Comparison of ENCODE assay signal across 8 cellular contexts in genomic region chr3:113441051-113441770, GRCh38. TPM values are rescaled to one million over a fixed set of nuclear protein-coding genes. Genes with fewer than 3 reads are reported as not detected.
DNase-seq lines count a peak whose midpoint lies in the region; FAIRE-seq and TF ChIP-seq lines count a peak whose summit lies in the region.

CFAP44 (minus strand) TSS chr3:113441493; CDS start chr3:113433664, 7,829 bp downstream.

- no peak for FAIRE-seq in keratinocyte (lab: Jason Lieb, UNC)

- no peaks in the 10 kb centered on the region for H4K20me1 ChIP-seq in keratinocyte (ENCODE audit: control insufficient read depth, extremely low read depth, insufficient read depth, low read length)

- peak; percentile 61 for DNase-seq in ELR (ENCODE audit: low read depth)
- peak; percentile 30 to 46 for DNase-seq in activated CD4-positive, alpha-beta T cell treated with anti-CD3 and anti-CD28 coated beads for 4 hours
- peak; percentile 85 for DNase-seq in colonic mucosa
- DNase-seq in keratinocyte (ENCODE audit: low read depth, low spot score) = no peak
- peak; percentile 8 to 31 for DNase-seq in stimulated activated CD4-positive, alpha-beta T cell treated with anti-CD3 and anti-CD28 coated beads, Interleukin-12 subunit alpha, Interleukin-12 subunit beta, amount 100 ng/mL, for 24 hours (ENCODE audit: low read depth in 2 of 2)
- DNase-seq in SK-N-DZ (ENCODE audit: low spot score) = no peak
- DNase-seq in HuH-7 (ENCODE audit: low spot score) = no peak
- no peak for DNase-seq in GF-D8 (lab: John Stamatoyannopoulos, UW)

- H3K9me1 ChIP-seq in keratinocyte (ENCODE audit: control insufficient read depth, extremely low read depth, insufficient read depth, low read length) = no peaks in the 10 kb centered on the region

- no peaks in the 10 kb centered on the region for H3K27me3 ChIP-seq in colonic mucosa
- no peaks in the 10 kb centered on the region for H3K27me3 ChIP-seq in keratinocyte (ENCODE audit: control insufficient read depth, extremely low read depth, insufficient read depth, low read length)

- peak within 1 kb of the TSS; percentile 85 for H2AFZ ChIP-seq in keratinocyte (ENCODE audit: control insufficient read depth, low read length)

- H3K4me3 ChIP-seq in colonic mucosa (peak within 1 kb of the TSS; percentile 4), keratinocyte (ENCODE audit: control insufficient read depth in 2 of 3, extremely low read depth in 1 of 3, insufficient read depth in 2 of 3, low read depth in 1 of 3, low read length in 3 of 3) (peak within 1 kb of the TSS; percentile 16 to 61 (median 34))

- H3K4me2 ChIP-seq in keratinocyte (ENCODE audit: control insufficient read depth, extremely low read depth, insufficient read depth, low read depth, low read length) = peak within 1 kb of the TSS; percentile 85

- H3K36me3 ChIP-seq in colonic mucosa (no peaks in the 10 kb centered on the region), keratinocyte (ENCODE audit: control insufficient read depth in 2 of 2, extremely low read depth in 1 of 2, insufficient read depth in 2 of 2, low read length in 2 of 2) (no peaks in the 10 kb centered on the region)

- H3K79me2 ChIP-seq in keratinocyte (ENCODE audit: control insufficient read depth, insufficient read depth, low read length) = no peaks in the 10 kb centered on the region

- H3K9me3 ChIP-seq in colonic mucosa (no peaks in the 10 kb centered on the region), keratinocyte (ENCODE audit: control insufficient read depth, low read depth, low read length) (no peaks in the 10 kb centered on the region)

- TF ChIP-seq CTCF in colonic mucosa (IDR thresholded peaks at IDR 0.05) (no peak), keratinocyte (optimal IDR thresholded peaks at IDR 0.05 in 1 of 3, IDR thresholded peaks at IDR 0.05 in 1 of 3, conservative IDR thresholded peaks at IDR 0.05 in 1 of 3; ENCODE audit: extremely low read depth in 1 of 3, insufficient read depth in 2 of 3, low read length in 3 of 3) (no peak)

- intact Hi-C loops in colonic mucosa (cut with DNase I) = no loop called here

- H3K4me1 ChIP-seq in colonic mucosa (no peaks in the 10 kb centered on the region), keratinocyte (ENCODE audit: control insufficient read depth, extremely low read depth, insufficient read depth, low read length) (peaks cover 3% of the 10 kb centered on the region)

- H3K27ac ChIP-seq in colonic mucosa (no peak within 1 kb of the TSS), keratinocyte (ENCODE audit: control insufficient read depth, insufficient read depth, low read length) (peak within 1 kb of the TSS; percentile 18)

- H3K9ac ChIP-seq in colonic mucosa (ENCODE audit: low read depth in 2 of 2, low read length in 2 of 2) (no peak within 1 kb of the TSS), keratinocyte (ENCODE audit: control insufficient read depth, extremely low read depth, insufficient read depth, low read length) (peak within 1 kb of the TSS; percentile 49)

- dilution Hi-C loops in keratinocyte (cut with MboI; ENCODE audit: extremely low pct_ligation_motif_present, low sequenced_read_pairs) = no loop called here

RNA-seq across cellular contexts. Expression of gene CFAP44, which starts in this region (rescaled TPM):
- 1 to 10 TPM; 5.4 to 8.5 TPM for total RNA-seq in colonic mucosa
- polyA plus RNA-seq in keratinocyte = 0.63 to 1.8 TPM (median 1.6 TPM) in 3 replicates
- polyA plus RNA-seq in keratinocyte (2011; ENCODE audit: low read depth) = 2.6 TPM
- 0.31 and 0.41 TPM in 2 replicates for polyA plus RNA-seq in keratinocyte (2011; cell fraction: cytosol; rRNA removed)
- polyA plus RNA-seq in keratinocyte (2011; cell fraction: nucleus; rRNA removed) = 5.5 and 6.9 TPM in 2 replicates
- 0.71 and 1.6 TPM in 2 replicates for polyA plus RNA-seq in keratinocyte (2012; ENCODE audit: low replicate concordance)
- 3.6 to 4.9 TPM in 2 of 3 replicates, not detected in the other for polyA minus RNA-seq in keratinocyte
- not detected for polyA minus RNA-seq in keratinocyte (2011; cell fraction: cytosol; rRNA and poly(A)+ RNA removed)
- 6.3 and 29.5 TPM in 2 replicates for polyA minus RNA-seq in keratinocyte (2011; cell fraction: nucleus; rRNA and poly(A)+ RNA removed)
- 3.0 and 6.8 TPM in 2 replicates for polyA plus RNA-seq in SK-N-DZ (2014; cell fraction: cytosol; rRNA removed)
- 16.1 and 18.7 TPM in 2 replicates for polyA plus RNA-seq in SK-N-DZ (2014; cell fraction: nucleus; rRNA removed)

Comparison
In these comparisons a context has a peak if more than half of its experiments do, and no peak if none do; other contexts are left out.
1. DNase-seq: peak in ELR (single experiment), activated CD4-positive, alpha-beta T cell treated with anti-CD3 and anti-CD28 coated beads for 4 hours (2 of 2), colonic mucosa (single experiment) and stimulated activated CD4-positive, alpha-beta T cell treated with anti-CD3 and anti-CD28 coated beads, Interleukin-12 subunit alpha, Interleukin-12 subunit beta, amount 100 ng/mL, for 24 hours (2 of 2); none in keratinocyte (single experiment), SK-N-DZ (single experiment), HuH-7 (single experiment) and GF-D8 (single experiment).